Comparison of ENCODE assay signal across 27 cellular contexts in the genomic region with DNA sequence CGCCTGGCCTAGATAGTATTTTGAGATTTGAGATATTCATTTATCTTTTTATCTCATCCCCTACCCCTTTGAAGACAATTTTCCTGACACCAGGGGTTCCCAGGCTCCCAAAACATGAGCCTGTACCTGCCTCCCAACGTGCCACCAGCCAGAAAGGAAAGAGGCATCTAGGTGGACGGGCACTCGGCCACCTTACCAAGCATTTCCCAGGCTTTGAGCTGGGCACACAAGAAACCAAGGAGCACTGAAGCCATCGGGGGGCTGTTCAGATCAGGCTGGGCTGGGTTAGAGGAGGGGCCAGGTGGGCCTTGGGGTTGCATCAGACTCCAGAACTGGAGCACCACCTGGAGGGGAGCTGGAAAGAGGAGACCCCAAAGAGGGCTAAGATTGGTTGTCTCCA. TPM values are rescaled to one million over a fixed set of nuclear protein-coding genes. Genes with fewer than 3 reads are reported as not detected.
"Had no signal": no experiment of that assay in that cellular context is flagged by ENCODE, and none has a peak within 500 bp of the region (broad histone marks: within the 10 kb centered on the region; RNA-seq: fewer than 3 reads in every experiment).

No MANE protein-coding gene starts in this region.

- H3K4me1 ChIP-seq: esophagus muscularis mucosa, heart left ventricle, thyroid gland had no signal

- H3K36me3 ChIP-seq: brain microvascular endothelial cell had no signal

- H3K9me3 ChIP-seq: esophagus muscularis mucosa, heart left ventricle, thyroid gland had no signal

- DNase-seq: activated CD4-positive, alpha-beta T cell treated with anti-CD3 and anti-CD28 coated beads for 36 hours; activated CD4-positive, CD25-positive, alpha-beta regulatory T cell; activated CD8-positive, alpha-beta memory T cell treated with anti-CD3 and anti-CD28 coated beads for 24 hours; activated effector memory CD4-positive, alpha-beta T cell treated with anti-CD3 and anti-CD28 coated beads, Interleukin-2, amount 50 U/mL, for 16 hours; activated naive CD4-positive, alpha-beta T cell treated with anti-CD3 and anti-CD28 coated beads, Interleukin-2, amount 50 U/mL, for 16 hours; amniotic stem cell; brain microvascular endothelial cell; caudate nucleus; dermis blood vessel endothelial cell; effector CD4-positive, alpha-beta T cell; foreskin keratinocyte; heart left ventricle; hypothalamus; mammary epithelial cell; naive B cell; right cardiac atrium; stimulated activated CD4-positive, alpha-beta T cell treated with anti-CD3 and anti-CD28 coated beads, Interleukin-4, amount 100 ng/mL, for 4 hours; stimulated activated CD8-positive, alpha-beta memory T cell treated with anti-CD3 and anti-CD28 coated beads, Interleukin-4, amount 100 ng/mL, for 48 hours; stimulated activated naive CD8-positive, alpha-beta T cell treated with anti-CD3 and anti-CD28 coated beads, Interleukin-15, amount 100 ng/mL, for 72 hours; substantia nigra; T-helper 1 cell; thyroid gland had no signal

- H3K27ac ChIP-seq: brain microvascular endothelial cell, esophagus muscularis mucosa, foreskin keratinocyte, heart left ventricle, skin epidermis, thyroid gland had no signal

- H3K27me3 ChIP-seq: brain microvascular endothelial cell, esophagus muscularis mucosa, foreskin keratinocyte, heart left ventricle, thyroid gland had no signal

- H3K4me3 ChIP-seq: esophagus muscularis mucosa, heart left ventricle, skin epidermis, thyroid gland had no signal

- ATAC-seq: activated CD4-positive, alpha-beta T cell treated with anti-CD3 and anti-CD28 coated beads for 36 hours; foreskin keratinocyte; heart left ventricle; right cardiac atrium; stimulated activated memory B cell treated with anti-CD40 and anti-IgM and Interleukin-4, amounts not matched to agents 10 μg/mL and 1 μg/mL and 100 μg/mL, for 72 hours; stimulated activated naive CD8-positive, alpha-beta T cell treated with anti-CD3 and anti-CD28 coated beads, Interleukin-15, amount 100 ng/mL, for 72 hours had no signal

RNA-seq across cellular contexts. Expression of gene BAIAP2L2, which starts 28.5 kb away (rescaled TPM):
- total RNA-seq: dermis blood vessel endothelial cell had no signal

RNA-seq across cellular contexts. Expression of gene SLC16A8, which starts 55.0 kb away (rescaled TPM):
- total RNA-seq: activated CD4-positive, alpha-beta T cell treated with anti-CD3 and anti-CD28 coated beads for 36 hours; astrocyte; dermis blood vessel endothelial cell; foreskin keratinocyte; heart left ventricle; liver; mammary epithelial cell had no signal
